In genomic region chr6:149717588-149718458, GRCh38 we compare ENCODE assay signal across 8 cellular contexts. TPM values are rescaled to one million over a fixed set of nuclear protein-coding genes. Genes with fewer than 3 reads are reported as not detected.
A peak's percentile ranks its signal among the peaks of the same experiment; 100 is the strongest.
DNase-seq lines count a peak whose midpoint lies in the region; ATAC-seq and TF ChIP-seq lines count a peak whose summit lies in the region.

Gene LATS1, minus strand, starts transcription at chr6:149718101. Its CDS starts 15,975 bp downstream, at chr6:149702126.

- peak; percentile 89 for ATAC-seq in GM21619 (IDR thresholded peaks at IDR 0.05; ENCODE audit: unreplicated experiment)

- peak within 1 kb of the TSS; percentile 79 for H3K4me3 ChIP-seq in PC-9
- peak within 1 kb of the TSS; percentile 63 for H3K4me3 ChIP-seq in mucosa of stomach (ENCODE audit: low read length)

- TF ChIP-seq CTCF in PC-9 (conservative IDR thresholded peaks at IDR 0.05) = no peak

- TF ChIP-seq RAD21 in Ishikawa (IDR thresholded peaks at IDR 0.05; ENCODE audit: low read depth) = no peak; the same call in 1 of the 2 replicates

- no peaks in the 10 kb centered on the region; the same call in 1 of the 2 replicates for H4K20me1 ChIP-seq in PC-9 (ENCODE audit: insufficient read depth)

- DNase-seq in DMS153 treated with DMSO at 0.1 percent for 48 hours (lab: John Stamatoyannopoulos, UW; ENCODE audit: unreplicated experiment) (peak; percentile 75), PC-9 (peak; percentile 76 to 86), erythroblast (lab: John Stamatoyannopoulos, UW) (peak; percentile 94 to 96)
- DNase-seq in activated T-cell treated with anti-CD3 and anti-CD28 coated beads, Interleukin-2, amount 50 U/mL, for 1 hour = peak; percentile 91
- peak; percentile 84 to 87 for DNase-seq in stimulated activated CD8-positive, alpha-beta memory T cell treated with anti-CD3 and anti-CD28 coated beads, Interleukin-7, amount 100 ng/mL, for 1 hour (ENCODE audit: low read depth in 2 of 2)

- H3K27me3 ChIP-seq in PC-9 (ENCODE audit: insufficient read depth, low read depth) (no peaks in the 10 kb centered on the region), mucosa of stomach (ENCODE audit: control insufficient read depth, insufficient read depth, low read length) (no peaks in the 10 kb centered on the region)

- H3K4me1 ChIP-seq in PC-9 (replicated peaks; ENCODE audit: insufficient read depth) (peaks cover 21% of the 10 kb centered on the region; the same call in 1 of the 2 replicates), mucosa of stomach (ENCODE audit: control insufficient read depth, insufficient read depth, low read length) (no peaks in the 10 kb centered on the region)

- peak within 1 kb of the TSS; percentile 84 for H3K4me2 ChIP-seq in PC-9

- H3K36me3 ChIP-seq in PC-9 (ENCODE audit: low read depth) (no peaks in the 10 kb centered on the region), mucosa of stomach (ENCODE audit: control insufficient read depth, insufficient read depth, low read length) (no peaks in the 10 kb centered on the region)

- CTCF ChIA-PET in PC-9 (lab: Charles Lee) = no interaction called here

- peaks cover 55% of the 10 kb centered on the region for H3K79me2 ChIP-seq in PC-9 (ENCODE audit: low read depth)

- H3F3A ChIP-seq in PC-9 (ENCODE audit: insufficient read depth, low read depth) = peaks cover 6% of the 10 kb centered on the region

- H3K9me2 ChIP-seq in PC-9 (ENCODE audit: insufficient read depth) = no peaks in the 10 kb centered on the region

- BruUV-seq in PC-9 (replicated peaks; lab: Mats Ljungman, UMichigan) = TSS peak; percentile 81

- POLR2A ChIA-PET in PC-9 (lab: Charles Lee; ENCODE audit: unreplicated experiment) = interaction anchor here (0.7 kb wide), 2 partner anchors 104 to 816 kb away, joined by 3 to 4 read pairs; no protein-coding TSS in a partner anchor

- peak within 1 kb of the TSS; percentile 93 for H2AFZ ChIP-seq in PC-9

- TF ChIP-seq EP300 in Ishikawa (IDR thresholded peaks at IDR 0.05; ENCODE audit: borderline replicate concordance) = peak; percentile 31; the same call in 1 of the 2 replicates

- peak within 1 kb of the TSS; percentile 92 for H3K27ac ChIP-seq in PC-9

- peak; percentile 89 for TF ChIP-seq POLR2A in erythroblast (IDR thresholded peaks at IDR 0.05; ENCODE audit: low read length)

- intact Hi-C loops in PC-9 (cut with micrococcal nuclease; ENCODE audit: unreplicated experiment) = no loop called here

- H3K9me3 ChIP-seq in PC-9 (ENCODE audit: insufficient read depth, low read depth) (no peaks in the 10 kb centered on the region), mucosa of stomach (ENCODE audit: control insufficient read depth, low read length) (no peaks in the 10 kb centered on the region)

- peak within 1 kb of the TSS; percentile 99 for H3K9ac ChIP-seq in mucosa of stomach (ENCODE audit: low read length)

TF ChIP-seq in Ishikawa, 13 proteins besides CTCF, POLR2A, EP300 and RAD21:
- no peak for TF ChIP-seq CEBPB (IDR thresholded peaks at IDR 0.05)
- TF ChIP-seq TAF1 (IDR thresholded peaks at IDR 0.05; ENCODE audit: low read depth) = peak; percentile 97
- peak; percentile 65; the same call in 1 of the 2 replicates for TF ChIP-seq NFIC (IDR thresholded peaks at IDR 0.05)
- peak; percentile 63 for TF ChIP-seq REST (IDR thresholded peaks at IDR 0.05; ENCODE audit: low read depth)
- TF ChIP-seq CREB1 (IDR thresholded peaks at IDR 0.05; ENCODE audit: low read depth) = no peak
- peak; percentile 59 for TF ChIP-seq MAX (IDR thresholded peaks at IDR 0.05)
- peak; percentile 96 for TF ChIP-seq YY1 (IDR thresholded peaks at IDR 0.05; ENCODE audit: low read depth)
- TF ChIP-seq TEAD4 (IDR thresholded peaks at IDR 0.05) = 0 out of 2 replicates have a peak, but pooled peaks have one; percentile 8
- peak; percentile 54 for TF ChIP-seq TCF12 (IDR thresholded peaks at IDR 0.05; ENCODE audit: low read depth)
- no peak for TF ChIP-seq FOXM1 (IDR thresholded peaks at IDR 0.05; ENCODE audit: borderline replicate concordance, low read depth)
- peak; percentile 83; the same call in 1 of the 2 replicates for TF ChIP-seq ZBTB7A (IDR thresholded peaks at IDR 0.05; ENCODE audit: low read depth)
- TF ChIP-seq USF1 (IDR thresholded peaks at IDR 0.05) = peak; percentile 3
- peak; percentile 40; the same call in 1 of the 2 replicates for TF ChIP-seq EGR1 (IDR thresholded peaks at IDR 0.05)

RNA-seq across cellular contexts. Expression of gene LATS1, which starts in this region (rescaled TPM):
- total RNA-seq in PC-9 (2021) = 11.2 and 15.4 TPM in 2 replicates

Comparison
In these comparisons a context has a peak if more than half of its experiments do, and no peak if none do; other contexts are left out.
1. Peak in every context shown above with its lines: DNase-seq, ATAC-seq, H3K4me3 ChIP-seq and H3K27ac ChIP-seq.